Comparison of ENCODE assay signal across 8 cellular contexts in genomic region chr2:216632952-216633615, GRCh38. TPM values are rescaled to one million over a fixed set of nuclear protein-coding genes. Genes with fewer than 3 reads are reported as not detected.
DNase-seq lines count a peak whose midpoint lies in the region; ATAC-seq and TF ChIP-seq lines count a peak whose summit lies in the region.

TSS of gene IGFBP2 (plus strand) at chr2:216633420. CDS start at chr2:216633524, 104 bp downstream.

- intact Hi-C loops in activated CD4-positive, alpha-beta memory T cell treated with anti-CD3 and anti-CD28 coated beads for 36 hours (cut with micrococcal nuclease), result no loop called here
- intact Hi-C loops in natural killer cell (cut with micrococcal nuclease), result no loop called here
- intact Hi-C loops in upper lobe of right lung (cut with DNase I), result no loop called here

- H3K4me3 ChIP-seq in fibroblast of lung (replicated peaks in 1 of 4; ENCODE audit: control extremely low read depth in 1 of 4, insufficient read depth in 1 of 4, low read depth in 3 of 4, low read length in 4 of 4) (peak within 1 kb of the TSS; percentile 46 to 65 (median 48)), upper lobe of right lung (peak within 1 kb of the TSS; percentile 52)

- DNase-seq in ELF-1 (ENCODE audit: low read depth, low spot score) (peak; percentile 72), NCI-H1092 treated with DMSO at 0.1 percent for 48 hours (lab: John Stamatoyannopoulos, UW) (peak; percentile 71), fibroblast of lung (ENCODE audit: low read depth in 2 of 2) (peak; percentile 46 to 74), natural killer cell (no peak), upper lobe of right lung (no peak), epidermal melanocyte (ENCODE audit: insufficient read length, low spot score) (no peak), HK-2 (ENCODE audit: unreplicated experiment) (no peak)
- DNase-seq in activated CD4-positive, alpha-beta memory T cell treated with anti-CD3 and anti-CD28 coated beads for 36 hours, result no peak

- no peaks in the 10 kb centered on the region for H3K36me3 Mint-ChIP-seq in activated CD4-positive, alpha-beta memory T cell treated with anti-CD3 and anti-CD28 coated beads for 36 hours
- no peaks in the 10 kb centered on the region for H3K36me3 Mint-ChIP-seq in natural killer cell

- no peaks in the 10 kb centered on the region for H3K4me1 ChIP-seq in fibroblast of lung (ENCODE audit: control insufficient read depth, extremely low read depth, insufficient read depth, low read length)
- H3K4me1 ChIP-seq in upper lobe of right lung, result peaks cover 21% of the 10 kb centered on the region

- H3K27me3 Mint-ChIP-seq in activated CD4-positive, alpha-beta memory T cell treated with anti-CD3 and anti-CD28 coated beads for 36 hours, result peaks cover 62% of the 10 kb centered on the region
- H3K27me3 Mint-ChIP-seq in natural killer cell (ENCODE audit: low read depth in 2 of 2), result peaks cover 46 to 54% of the 10 kb centered on the region in 2 donors

- no peaks in the 10 kb centered on the region for H3K79me2 ChIP-seq in fibroblast of lung (ENCODE audit: control insufficient read depth, insufficient read depth, low read length)

- H3K9ac ChIP-seq in fibroblast of lung (ENCODE audit: insufficient read depth, low read length), result no peak within 1 kb of the TSS

- H3K27ac Mint-ChIP-seq in activated CD4-positive, alpha-beta memory T cell treated with anti-CD3 and anti-CD28 coated beads for 36 hours, result no peak within 1 kb of the TSS
- peak within 1 kb of the TSS in 1 of 2 donors; percentile 31 for H3K27ac Mint-ChIP-seq in natural killer cell

- H3K4me1 Mint-ChIP-seq in activated CD4-positive, alpha-beta memory T cell treated with anti-CD3 and anti-CD28 coated beads for 36 hours (ENCODE audit: low read depth), result peaks cover 18% of the 10 kb centered on the region
- peaks cover 25 to 46% of the 10 kb centered on the region in 2 donors for H3K4me1 Mint-ChIP-seq in natural killer cell

- peak within 1 kb of the TSS; percentile 72 for H3K4me2 ChIP-seq in fibroblast of lung (ENCODE audit: extremely low read depth, insufficient read depth, low read length)

- peaks cover 36% of the 10 kb centered on the region for H3K27me3 ChIP-seq in fibroblast of lung (ENCODE audit: control insufficient read depth, insufficient read depth, low read length)
- H3K27me3 ChIP-seq in upper lobe of right lung, result peaks cover 27% of the 10 kb centered on the region

- H3K27ac ChIP-seq in fibroblast of lung (ENCODE audit: insufficient read depth, low read length), result no peak within 1 kb of the TSS
- no peak within 1 kb of the TSS for H3K27ac ChIP-seq in upper lobe of right lung

- ATAC-seq in natural killer cell (peak; percentile 7 to 73 (median 59)), upper lobe of right lung (peak; percentile 24)

- POLR2A ChIA-PET in activated CD4-positive, alpha-beta memory T cell treated with anti-CD3 and anti-CD28 coated beads for 36 hours (lab: Charles Lee), result no interaction called here

- H3K36me3 ChIP-seq in fibroblast of lung (ENCODE audit: control insufficient read depth, insufficient read depth, low read length) (no peaks in the 10 kb centered on the region), upper lobe of right lung (no peaks in the 10 kb centered on the region)

- CTCF ChIA-PET in activated CD4-positive, alpha-beta memory T cell treated with anti-CD3 and anti-CD28 coated beads for 36 hours (lab: Charles Lee), result no interaction called here

- H4K20me1 ChIP-seq in fibroblast of lung (ENCODE audit: control insufficient read depth, extremely low read depth, insufficient read depth, low read length), result no peaks in the 10 kb centered on the region

- peak within 1 kb of the TSS; percentile 11 for H2AFZ ChIP-seq in fibroblast of lung (ENCODE audit: low read length)

- H3K9me3 ChIP-seq in fibroblast of lung (ENCODE audit: control insufficient read depth, insufficient read depth, low read depth, low read length), result no peaks in the 10 kb centered on the region
- no peaks in the 10 kb centered on the region for H3K9me3 ChIP-seq in upper lobe of right lung

- H3K4me3 Mint-ChIP-seq in activated CD4-positive, alpha-beta memory T cell treated with anti-CD3 and anti-CD28 coated beads for 36 hours, result peak within 1 kb of the TSS; percentile 60
- H3K4me3 Mint-ChIP-seq in natural killer cell, result peak within 1 kb of the TSS; percentile 92

- no peaks in the 10 kb centered on the region for H3K9me3 Mint-ChIP-seq in activated CD4-positive, alpha-beta memory T cell treated with anti-CD3 and anti-CD28 coated beads for 36 hours
- no peaks in the 10 kb centered on the region for H3K9me3 Mint-ChIP-seq in natural killer cell

- no peak for TF ChIP-seq CTCF in fibroblast of lung (conservative IDR thresholded peaks at IDR 0.05 in 1 of 2, IDR thresholded peaks at IDR 0.05 in 1 of 2; ENCODE audit: low read depth in 1 of 2, low read length in 2 of 2)
- no peak for TF ChIP-seq CTCF in natural killer cell (IDR thresholded peaks at IDR 0.05)
- TF ChIP-seq CTCF in upper lobe of right lung (IDR thresholded peaks at IDR 0.05), result no peak

RNA-seq across cellular contexts. Expression of gene IGFBP2, which starts in this region (rescaled TPM):
- total RNA-seq in activated CD4-positive, alpha-beta memory T cell treated with anti-CD3 and anti-CD28 coated beads for 36 hours, result 1 to 10 TPM in 1 of 2 experiments, under 1 TPM in 1; 0.85 to 1.4 TPM
- total RNA-seq in fibroblast of lung (32.6 and 36.3 TPM in 2 replicates), natural killer cell (under 1 TPM in 1 of 3 donors, not detected in 2; 0.21 TPM), upper lobe of right lung (46.1 TPM)
- polyA plus RNA-seq in fibroblast of lung, result 8.6 and 26.0 TPM in 2 replicates
- 14.2 and 46.3 TPM in 2 replicates for polyA plus RNA-seq in fibroblast of lung (2012)
- polyA minus RNA-seq in fibroblast of lung (ENCODE audit: low replicate concordance), result 10.2 and 20.3 TPM in 2 replicates

Comparison
In these comparisons a context has a peak if more than half of its experiments do, and no peak if none do; other contexts are left out.
1. RNA of gene IGFBP2 (total RNA-seq): 46.1 TPM in upper lobe of right lung (single experiment) and 32.6 to 36.3 TPM in fibroblast of lung; 0.85 to 1.4 TPM in activated CD4-positive, alpha-beta memory T cell treated with anti-CD3 and anti-CD28 coated beads for 36 hours and 0.21 TPM in natural killer cell; every median in the first group is over 10 times any median in the second.
2. Peak in ATAC-seq in natural killer cell; RNA of the gene not detected or under 1 TPM.
3. DNase-seq: peak in ELF-1 (single experiment), NCI-H1092 treated with DMSO at 0.1 percent for 48 hours (single experiment) and fibroblast of lung (2 of 2); none in activated CD4-positive, alpha-beta memory T cell treated with anti-CD3 and anti-CD28 coated beads for 36 hours (single experiment), natural killer cell (single experiment), upper lobe of right lung (single experiment), epidermal melanocyte (single experiment) and HK-2 (single experiment).